In the genomic region with DNA sequence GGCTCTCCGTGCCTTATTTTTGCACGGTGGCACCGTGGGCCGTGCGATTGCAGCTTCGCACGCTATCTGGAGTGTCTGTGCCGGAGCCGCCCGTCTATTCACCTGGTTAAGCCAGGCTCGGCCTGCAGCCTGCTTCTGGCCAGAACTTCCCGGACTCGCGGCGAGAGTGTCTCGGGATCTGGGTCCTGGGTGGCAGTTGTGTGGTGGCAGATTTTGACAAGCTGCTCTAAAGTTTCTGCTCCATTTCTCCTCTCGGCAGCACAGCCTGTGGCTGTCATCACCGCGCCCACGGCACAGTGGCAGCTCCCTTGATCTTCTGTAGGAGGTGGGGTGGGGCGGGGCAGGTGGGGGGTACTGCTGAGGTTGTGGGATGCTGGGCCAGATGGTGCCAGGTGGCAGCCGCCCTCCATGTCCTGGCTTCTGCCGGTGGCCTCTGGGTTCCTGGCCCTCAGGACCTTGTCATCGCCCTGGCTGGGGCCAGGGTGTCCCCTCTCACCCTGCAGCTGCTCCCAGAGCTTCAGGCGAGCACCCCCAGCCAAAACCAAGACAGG, we compare ENCODE assay signal across 8 cellular contexts. TPM values are rescaled to one million over a fixed set of nuclear protein-coding genes. Genes with fewer than 3 reads are reported as not detected.
DNase-seq lines count a peak whose midpoint lies in the region; ATAC-seq and FAIRE-seq lines count a peak whose summit lies in the region.

No MANE protein-coding gene starts in this region.

- H3K9me3 ChIP-seq in BLaER1: no peaks in the 10 kb centered on the region
- no peaks in the 10 kb centered on the region for H3K9me3 ChIP-seq in MG63
- no peaks in the 10 kb centered on the region for H3K9me3 ChIP-seq in small intestine (ENCODE audit: control insufficient read depth, low read depth)

- no peaks in the 10 kb centered on the region for H3K36me3 Mint-ChIP-seq in activated T-helper 2 cell treated with anti-CD3 and anti-CD28 coated beads, Interferon-gamma antibody, Interleukin-2, Interleukin-4, amounts not matched to agents 10 μg/mL and 5 μg/mL and 100 μg/mL, durations not matched to agents 14 hours and 24 hours and 36 hours (ENCODE audit: low read depth)

- H3K4me1 ChIP-seq in BLaER1 (peaks cover 86% of the 10 kb centered on the region), small intestine (ENCODE audit: control insufficient read depth in 2 of 2, insufficient read depth in 1 of 2, low read depth in 1 of 2, low read length in 1 of 2) (peaks cover 0 to 4% of the 10 kb centered on the region in 2 donors)

- peak overlapping the region; percentile 33 for H3K4me3 Mint-ChIP-seq in activated T-helper 2 cell treated with anti-CD3 and anti-CD28 coated beads, Interferon-gamma antibody, Interleukin-2, Interleukin-4, amounts not matched to agents 10 μg/mL and 5 μg/mL and 100 μg/mL, durations not matched to agents 14 hours and 24 hours and 36 hours (ENCODE audit: low read depth)

- FAIRE-seq in small intestine (lab: Jason Lieb, UNC): no peak

- peaks cover 4% of the 10 kb centered on the region for H3K4me1 Mint-ChIP-seq in activated T-helper 2 cell treated with anti-CD3 and anti-CD28 coated beads, Interferon-gamma antibody, Interleukin-2, Interleukin-4, amounts not matched to agents 10 μg/mL and 5 μg/mL and 100 μg/mL, durations not matched to agents 14 hours and 24 hours and 36 hours (ENCODE audit: low read depth)

- H3K4me3 ChIP-seq in BLaER1: peak overlapping the region; percentile 77
- peak overlapping the region; percentile 47 for H3K4me3 ChIP-seq in MG63
- peak overlapping the region; percentile 59 for H3K4me3 ChIP-seq in skeletal muscle cell (ENCODE audit: low read depth, low read length)
- H3K4me3 ChIP-seq in small intestine (ENCODE audit: low read depth in 1 of 2, low read length in 2 of 2): peak overlapping the region in 1 of 2 donors; percentile 27

- peak overlapping the region; percentile 78 for H3K9ac ChIP-seq in BLaER1

- peak overlapping the region; percentile 96 for H3K4me2 ChIP-seq in BLaER1

- H3K36me3 ChIP-seq in BLaER1 (no peaks in the 10 kb centered on the region), MG63 (no peaks in the 10 kb centered on the region), small intestine (ENCODE audit: control insufficient read depth in 2 of 2, insufficient read depth in 2 of 2, low read length in 2 of 2) (no peaks in the 10 kb centered on the region)

- H3K27ac Mint-ChIP-seq in activated T-helper 2 cell treated with anti-CD3 and anti-CD28 coated beads, Interferon-gamma antibody, Interleukin-2, Interleukin-4, amounts not matched to agents 10 μg/mL and 5 μg/mL and 100 μg/mL, durations not matched to agents 14 hours and 24 hours and 36 hours: no peak overlapping the region

- 2 to 6% (median 4%) methylated on average over 25 of the region's 25 CpGs for WGBS in small intestine, 3 donors

- peaks cover 48% of the 10 kb centered on the region for H3K27me3 ChIP-seq in BLaER1
- H3K27me3 ChIP-seq in MG63: no peaks in the 10 kb centered on the region
- peaks cover 2 to 19% of the 10 kb centered on the region in 2 donors for H3K27me3 ChIP-seq in small intestine (ENCODE audit: control insufficient read depth in 2 of 2, insufficient read depth in 2 of 2, low read length in 2 of 2)

- intact Hi-C loops in activated T-helper 2 cell treated with anti-CD3 and anti-CD28 coated beads, Interferon-gamma antibody, Interleukin-2, Interleukin-4, amounts not matched to agents 10 μg/mL and 5 μg/mL and 100 μg/mL, durations not matched to agents 14 hours and 24 hours and 36 hours (cut with micrococcal nuclease): no loop called here

- H3K9me3 Mint-ChIP-seq in activated T-helper 2 cell treated with anti-CD3 and anti-CD28 coated beads, Interferon-gamma antibody, Interleukin-2, Interleukin-4, amounts not matched to agents 10 μg/mL and 5 μg/mL and 100 μg/mL, durations not matched to agents 14 hours and 24 hours and 36 hours: no peaks in the 10 kb centered on the region

- H3K27ac ChIP-seq in BLaER1 (no peak overlapping the region), small intestine (ENCODE audit: low read depth in 1 of 2, low read length in 1 of 2) (peak overlapping the region in 1 of 2 donors; percentile 53)

- ATAC-seq in GM21526 (IDR thresholded peaks at IDR 0.05; ENCODE audit: low FRiP score, unreplicated experiment): no peak

- DNase-seq in MG63 (no peak), hepatic stellate cell (ENCODE audit: low spot score) (peak; percentile 38), skeletal muscle cell (ENCODE audit: low read depth) (no peak), HuH-7.5 (ENCODE audit: low spot score) (no peak), small intestine (no peak)
- DNase-seq in activated T-helper 2 cell treated with anti-CD3 and anti-CD28 coated beads, Interferon-gamma antibody, Interleukin-2, Interleukin-4, amounts not matched to agents 10 μg/mL and 5 μg/mL and 100 μg/mL, durations not matched to agents 14 hours and 24 hours and 36 hours (ENCODE audit: low spot score): no peak

- peaks cover 66% of the 10 kb centered on the region for H4K20me1 ChIP-seq in BLaER1

- H3K27me3 Mint-ChIP-seq in activated T-helper 2 cell treated with anti-CD3 and anti-CD28 coated beads, Interferon-gamma antibody, Interleukin-2, Interleukin-4, amounts not matched to agents 10 μg/mL and 5 μg/mL and 100 μg/mL, durations not matched to agents 14 hours and 24 hours and 36 hours (ENCODE audit: low read depth): peaks cover 39% of the 10 kb centered on the region

RNA-seq across cellular contexts. Expression of gene MMP17, which starts 2.9 kb away (rescaled TPM):
- total RNA-seq in MG63 (2014; rRNA removed; shearing (Covaris generic); ENCODE audit: low replicate concordance): 10.4 and 10.8 TPM in 2 replicates
- 0.25 and 0.62 TPM in 2 replicates for total RNA-seq in activated T-helper 2 cell treated with anti-CD3 and anti-CD28 coated beads, Interferon-gamma antibody, Interleukin-2, Interleukin-4, amounts not matched to agents 10 μg/mL and 5 μg/mL and 100 μg/mL, durations not matched to agents 14 hours and 24 hours and 36 hours
- 1 to 10 TPM in 1 of 3 donors, not detected in 2; 4.5 TPM for polyA plus RNA-seq in small intestine
